In genomic region chr9:97534961-97535594, GRCh38 we compare ENCODE assay signal across 19 cellular contexts.
"Had no signal": no experiment of that assay in that cellular context is flagged by ENCODE, and none has a peak within 500 bp of the region (broad histone marks: within the 10 kb centered on the region; RNA-seq: fewer than 3 reads in every experiment).

No MANE protein-coding gene starts in this region.

- DNase-seq: activated CD4-positive, alpha-beta T cell treated with anti-CD3 and anti-CD28 coated beads for 36 hours; activated CD4-positive, alpha-beta T cell treated with anti-CD3 and anti-CD28 coated beads, Interleukin-2, amount 50 U/mL, for 48 hours; activated naive CD4-positive, alpha-beta T cell treated with anti-CD3 and anti-CD28 coated beads for 36 hours; anterior cingulate cortex; brain microvascular endothelial cell; foreskin melanocyte; kidney glomerular epithelial cell; mesenchymal stem cell; naive thymus-derived CD4-positive, alpha-beta T cell; stimulated activated CD4-positive, alpha-beta T cell treated with anti-CD3 and anti-CD28 coated beads, Interleukin-12 subunit alpha, Interleukin-12 subunit beta, amount 100 ng/mL, for 4 hours; stimulated activated CD4-positive, alpha-beta T cell treated with anti-CD3 and anti-CD28 coated beads, Interleukin-1b, Interleukin-23, amount 100 ng/mL, for 48 hours; stimulated activated naive CD8-positive, alpha-beta T cell treated with anti-CD3 and anti-CD28 coated beads, Interleukin-15, Interleukin-2, amounts not matched to agents 100 U/mL and 50 U/mL, for 24 hours; T-cell; trophoblast cell had no signal

- H3K9ac ChIP-seq: parathyroid adenoma had no signal

- ATAC-seq: activated CD4-positive, alpha-beta T cell treated with anti-CD3 and anti-CD28 coated beads for 36 hours; naive thymus-derived CD4-positive, alpha-beta T cell; stimulated activated naive CD8-positive, alpha-beta T cell treated with anti-CD3 and anti-CD28 coated beads, Interleukin-15, Interleukin-2, amounts not matched to agents 100 U/mL and 50 U/mL, for 24 hours; T-cell; WTC11 had no signal

- H3K4me1 ChIP-seq: parathyroid adenoma, suprapubic skin had no signal

- H3K36me3 ChIP-seq: brain microvascular endothelial cell, suprapubic skin had no signal

- H3K79me2 ChIP-seq: parathyroid adenoma had no signal

- H3K4me3 ChIP-seq: coronary artery, SK-N-MC, suprapubic skin had no signal

- H3K9me3 ChIP-seq: suprapubic skin had no signal

- H3K27ac ChIP-seq: brain microvascular endothelial cell, coronary artery, parathyroid adenoma, SK-N-MC, suprapubic skin had no signal

- H2AFZ ChIP-seq: parathyroid adenoma had no signal

- H3K27me3 ChIP-seq: brain microvascular endothelial cell, suprapubic skin had no signal
